ENCODE assay signal across 18 cellular contexts in genomic region chr1:167473761-167474160, GRCh38. TPM values are rescaled to one million over a fixed set of nuclear protein-coding genes. Genes with fewer than 3 reads are reported as not detected.
DNase-seq lines count a peak whose midpoint lies in the region; ATAC-seq and TF ChIP-seq lines count a peak whose summit lies in the region.
"Had no signal": no experiment of that assay in that cellular context is flagged by ENCODE, and none has a peak within 500 bp of the region (broad histone marks: within the 10 kb centered on the region; RNA-seq: fewer than 3 reads in every experiment).

No MANE protein-coding gene starts in this region.

- H3K4me3 Mint-ChIP-seq in activated naive CD4-positive, alpha-beta T cell treated with anti-CD3 and anti-CD28 coated beads, Interleukin-2, amount 10 ng/mL, durations not matched to agents 7 days and 5 days = peak overlapping the region; percentile 19
- H3K4me3 Mint-ChIP-seq in activated CD8-positive, alpha-beta T cell treated with anti-CD3 and anti-CD28 coated beads for 36 hours = peak overlapping the region; percentile 59
- H3K4me3 Mint-ChIP-seq in effector memory CD8-positive, alpha-beta T cell = peak overlapping the region; percentile 70 to 79

- H3K9me3 Mint-ChIP-seq in activated naive CD4-positive, alpha-beta T cell treated with anti-CD3 and anti-CD28 coated beads, Interleukin-2, amount 10 ng/mL, durations not matched to agents 7 days and 5 days = peaks cover 4% of the 10 kb centered on the region
- H3K9me3 Mint-ChIP-seq in activated CD8-positive, alpha-beta T cell treated with anti-CD3 and anti-CD28 coated beads for 36 hours = peaks cover 2% of the 10 kb centered on the region
- H3K9me3 Mint-ChIP-seq in effector memory CD8-positive, alpha-beta T cell = no peaks in the 10 kb centered on the region

- peaks cover 50% of the 10 kb centered on the region for H3K36me3 Mint-ChIP-seq in activated naive CD4-positive, alpha-beta T cell treated with anti-CD3 and anti-CD28 coated beads, Interleukin-2, amount 10 ng/mL, durations not matched to agents 7 days and 5 days
- H3K36me3 Mint-ChIP-seq in activated CD8-positive, alpha-beta T cell treated with anti-CD3 and anti-CD28 coated beads for 36 hours (ENCODE audit: low read depth) = peaks cover 62% of the 10 kb centered on the region
- H3K36me3 Mint-ChIP-seq in effector memory CD8-positive, alpha-beta T cell (ENCODE audit: insufficient read depth) = peaks cover 86% of the 10 kb centered on the region

- peaks cover 84% of the 10 kb centered on the region for H3K4me1 Mint-ChIP-seq in activated naive CD4-positive, alpha-beta T cell treated with anti-CD3 and anti-CD28 coated beads, Interleukin-2, amount 10 ng/mL, durations not matched to agents 7 days and 5 days
- peaks cover 88% of the 10 kb centered on the region for H3K4me1 Mint-ChIP-seq in activated CD8-positive, alpha-beta T cell treated with anti-CD3 and anti-CD28 coated beads for 36 hours (ENCODE audit: low read depth)
- H3K4me1 Mint-ChIP-seq in effector memory CD8-positive, alpha-beta T cell (ENCODE audit: low read depth in 2 of 2) = peaks cover 59 to 82% of the 10 kb centered on the region in 2 donors

- ATAC-seq in activated CD8-positive, alpha-beta T cell treated with anti-CD3 and anti-CD28 coated beads for 36 hours = peak; percentile 68
- peak; percentile 65 for ATAC-seq in effector memory CD8-positive, alpha-beta T cell (replicated peaks)
- ATAC-seq in HG02623 (IDR thresholded peaks at IDR 0.05; ENCODE audit: unreplicated experiment) = no peak

- POLR2A ChIA-PET in activated CD8-positive, alpha-beta T cell treated with anti-CD3 and anti-CD28 coated beads for 36 hours (lab: Charles Lee) = interaction anchor here (0.9 to 3.1 kb wide), 14 partner anchors 8 to 201 kb away, joined by 3 to 12 read pairs (median 4); partner anchors contain the start of gene CD247

- intact Hi-C loops in activated CD8-positive, alpha-beta T cell treated with anti-CD3 and anti-CD28 coated beads for 36 hours (cut with micrococcal nuclease) = no loop called here

- no peaks in the 10 kb centered on the region for H3K27me3 Mint-ChIP-seq in activated naive CD4-positive, alpha-beta T cell treated with anti-CD3 and anti-CD28 coated beads, Interleukin-2, amount 10 ng/mL, durations not matched to agents 7 days and 5 days
- H3K27me3 Mint-ChIP-seq in activated CD8-positive, alpha-beta T cell treated with anti-CD3 and anti-CD28 coated beads for 36 hours = no peaks in the 10 kb centered on the region
- no peaks in the 10 kb centered on the region for H3K27me3 Mint-ChIP-seq in effector memory CD8-positive, alpha-beta T cell

- CTCF ChIA-PET in activated naive CD4-positive, alpha-beta T cell treated with anti-CD3 and anti-CD28 coated beads, Interleukin-2, amount 10 ng/mL, durations not matched to agents 7 days and 5 days (lab: Charles Lee) = interaction anchor here (0.5 to 1.6 kb wide), 4 partner anchors 9 to 67 kb away, joined by 3 to 5 read pairs (median 4); partner anchors contain the start of gene CD247
- CTCF ChIA-PET in activated CD8-positive, alpha-beta T cell treated with anti-CD3 and anti-CD28 coated beads for 36 hours (lab: Charles Lee) = interaction anchor here (1.0 to 2.1 kb wide), 10 partner anchors 9 to 60 kb away, joined by 3 to 12 read pairs (median 5); partner anchors contain the start of gene CD247

- no peak for DNase-seq in activated naive CD4-positive, alpha-beta T cell treated with anti-CD3 and anti-CD28 coated beads, Interleukin-2, amount 10 ng/mL, durations not matched to agents 7 days and 5 days
- no peak for DNase-seq in activated naive CD4-positive, alpha-beta T cell (lab: John Stamatoyannopoulos, UW)
- peak; percentile 50 for DNase-seq in activated CD8-positive, alpha-beta T cell treated with anti-CD3 and anti-CD28 coated beads for 36 hours
- DNase-seq in effector memory CD8-positive, alpha-beta T cell = no peak
- DNase-seq in foreskin melanocyte (no peak), GM03348 (ENCODE audit: low spot score) (no peak)
- no peak for DNase-seq in stimulated activated CD4-positive, alpha-beta T cell treated with anti-CD3 and anti-CD28 coated beads, Interleukin-1b, Interleukin-23, amount 100 ng/mL, for 48 hours
- DNase-seq: activated CD4-positive, CD25-positive, alpha-beta regulatory T cell; activated gamma-delta T cell; Calu3; GDM1; GM23248; kidney; mesendoderm; NCI-H1105; RPMI8226; SW 1271 had no signal

- no peak for TF ChIP-seq CTCF in activated CD8-positive, alpha-beta T cell treated with anti-CD3 and anti-CD28 coated beads for 36 hours (IDR thresholded peaks at IDR 0.05)

- peak overlapping the region; percentile 70 for H3K27ac Mint-ChIP-seq in activated naive CD4-positive, alpha-beta T cell treated with anti-CD3 and anti-CD28 coated beads, Interleukin-2, amount 10 ng/mL, durations not matched to agents 7 days and 5 days
- peak overlapping the region; percentile 86 for H3K27ac Mint-ChIP-seq in activated CD8-positive, alpha-beta T cell treated with anti-CD3 and anti-CD28 coated beads for 36 hours
- H3K27ac Mint-ChIP-seq in effector memory CD8-positive, alpha-beta T cell = peak overlapping the region; percentile 77 to 83

RNA-seq across cellular contexts. Expression of gene CD247, which starts 44.6 kb away (rescaled TPM):
- 100 to 1,000 TPM; 224 to 229 TPM for total RNA-seq in activated CD8-positive, alpha-beta T cell treated with anti-CD3 and anti-CD28 coated beads for 36 hours
- total RNA-seq: GM23248 had no signal

Comparison
In these comparisons a context has a peak if more than half of its experiments do, and no peak if none do; other contexts are left out.
1. H3K4me3 Mint-ChIP-seq: peak in every context shown above with its lines; median percentile 74 in effector memory CD8-positive, alpha-beta T cell; 59 in activated CD8-positive, alpha-beta T cell treated with anti-CD3 and anti-CD28 coated beads for 36 hours; 19 in activated naive CD4-positive, alpha-beta T cell treated with anti-CD3 and anti-CD28 coated beads, Interleukin-2, amount 10 ng/mL, durations not matched to agents 7 days and 5 days.